1 cellular context compared by ENCODE assay signal in genomic region chr1:176364231-176364905, GRCh38.
TF ChIP-seq lines count a peak whose summit lies in the region.

No MANE protein-coding gene starts in this region.

TF ChIP-seq in GM23338, 12 proteins besides CTCF, POLR2A, EP300 and RAD21 (continued from another document):
- TF ChIP-seq, protein P1, sequence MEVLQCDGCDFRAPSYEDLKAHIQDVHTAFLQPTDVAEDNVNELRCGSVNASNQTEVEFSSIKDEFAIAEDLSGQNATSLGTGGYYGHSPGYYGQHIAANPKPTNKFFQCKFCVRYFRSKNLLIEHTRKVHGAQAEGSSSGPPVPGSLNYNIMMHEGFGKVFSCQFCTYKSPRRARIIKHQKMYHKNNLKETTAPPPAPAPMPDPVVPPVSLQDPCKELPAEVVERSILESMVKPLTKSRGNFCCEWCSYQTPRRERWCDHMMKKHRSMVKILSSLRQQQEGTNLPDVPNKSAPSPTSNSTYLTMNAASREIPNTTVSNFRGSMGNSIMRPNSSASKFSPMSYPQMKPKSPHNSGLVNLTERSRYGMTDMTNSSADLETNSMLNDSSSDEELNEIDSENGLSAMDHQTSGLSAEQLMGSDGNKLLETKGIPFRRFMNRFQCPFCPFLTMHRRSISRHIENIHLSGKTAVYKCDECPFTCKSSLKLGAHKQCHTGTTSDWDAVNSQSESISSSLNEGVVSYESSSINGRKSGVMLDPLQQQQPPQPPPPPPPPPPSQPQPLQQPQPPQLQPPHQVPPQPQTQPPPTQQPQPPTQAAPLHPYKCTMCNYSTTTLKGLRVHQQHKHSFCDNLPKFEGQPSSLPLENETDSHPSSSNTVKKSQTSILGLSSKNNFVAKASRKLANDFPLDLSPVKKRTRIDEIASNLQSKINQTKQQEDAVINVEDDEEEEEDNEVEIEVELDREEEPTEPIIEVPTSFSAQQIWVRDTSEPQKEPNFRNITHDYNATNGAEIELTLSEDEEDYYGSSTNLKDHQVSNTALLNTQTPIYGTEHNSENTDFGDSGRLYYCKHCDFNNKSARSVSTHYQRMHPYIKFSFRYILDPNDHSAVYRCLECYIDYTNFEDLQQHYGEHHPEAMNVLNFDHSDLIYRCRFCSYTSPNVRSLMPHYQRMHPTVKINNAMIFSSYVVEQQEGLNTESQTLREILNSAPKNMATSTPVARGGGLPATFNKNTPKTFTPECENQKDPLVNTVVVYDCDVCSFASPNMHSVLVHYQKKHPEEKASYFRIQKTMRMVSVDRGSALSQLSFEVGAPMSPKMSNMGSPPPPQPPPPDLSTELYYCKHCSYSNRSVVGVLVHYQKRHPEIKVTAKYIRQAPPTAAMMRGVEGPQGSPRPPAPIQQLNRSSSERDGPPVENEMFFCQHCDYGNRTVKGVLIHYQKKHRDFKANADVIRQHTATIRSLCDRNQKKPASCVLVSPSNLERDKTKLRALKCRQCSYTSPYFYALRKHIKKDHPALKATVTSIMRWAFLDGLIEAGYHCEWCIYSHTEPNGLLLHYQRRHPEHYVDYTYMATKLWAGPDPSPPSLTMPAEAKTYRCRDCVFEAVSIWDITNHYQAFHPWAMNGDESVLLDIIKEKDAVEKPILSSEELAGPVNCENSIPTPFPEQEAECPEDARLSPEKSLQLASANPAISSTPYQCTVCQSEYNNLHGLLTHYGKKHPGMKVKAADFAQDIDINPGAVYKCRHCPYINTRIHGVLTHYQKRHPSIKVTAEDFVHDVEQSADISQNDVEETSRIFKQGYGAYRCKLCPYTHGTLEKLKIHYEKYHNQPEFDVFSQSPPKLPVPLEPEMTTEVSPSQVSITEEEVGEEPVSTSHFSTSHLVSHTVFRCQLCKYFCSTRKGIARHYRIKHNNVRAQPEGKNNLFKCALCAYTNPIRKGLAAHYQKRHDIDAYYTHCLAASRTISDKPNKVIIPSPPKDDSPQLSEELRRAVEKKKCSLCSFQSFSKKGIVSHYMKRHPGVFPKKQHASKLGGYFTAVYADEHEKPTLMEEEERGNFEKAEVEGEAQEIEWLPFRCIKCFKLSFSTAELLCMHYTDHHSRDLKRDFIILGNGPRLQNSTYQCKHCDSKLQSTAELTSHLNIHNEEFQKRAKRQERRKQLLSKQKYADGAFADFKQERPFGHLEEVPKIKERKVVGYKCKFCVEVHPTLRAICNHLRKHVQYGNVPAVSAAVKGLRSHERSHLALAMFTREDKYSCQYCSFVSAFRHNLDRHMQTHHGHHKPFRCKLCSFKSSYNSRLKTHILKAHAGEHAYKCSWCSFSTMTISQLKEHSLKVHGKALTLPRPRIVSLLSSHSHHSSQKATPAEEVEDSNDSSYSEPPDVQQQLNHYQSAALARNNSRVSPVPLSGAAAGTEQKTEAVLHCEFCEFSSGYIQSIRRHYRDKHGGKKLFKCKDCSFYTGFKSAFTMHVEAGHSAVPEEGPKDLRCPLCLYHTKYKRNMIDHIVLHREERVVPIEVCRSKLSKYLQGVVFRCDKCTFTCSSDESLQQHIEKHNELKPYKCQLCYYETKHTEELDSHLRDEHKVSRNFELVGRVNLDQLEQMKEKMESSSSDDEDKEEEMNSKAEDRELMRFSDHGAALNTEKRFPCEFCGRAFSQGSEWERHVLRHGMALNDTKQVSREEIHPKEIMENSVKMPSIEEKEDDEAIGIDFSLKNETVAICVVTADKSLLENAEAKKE (CRISPR knock-in tag; IDR thresholded peaks at IDR 0.05) = no peak
- TF ChIP-seq POLR2AphosphoS5 (IDR thresholded peaks at IDR 0.05; ENCODE audit: low read depth) = no peak
- TF ChIP-seq, protein P2, sequence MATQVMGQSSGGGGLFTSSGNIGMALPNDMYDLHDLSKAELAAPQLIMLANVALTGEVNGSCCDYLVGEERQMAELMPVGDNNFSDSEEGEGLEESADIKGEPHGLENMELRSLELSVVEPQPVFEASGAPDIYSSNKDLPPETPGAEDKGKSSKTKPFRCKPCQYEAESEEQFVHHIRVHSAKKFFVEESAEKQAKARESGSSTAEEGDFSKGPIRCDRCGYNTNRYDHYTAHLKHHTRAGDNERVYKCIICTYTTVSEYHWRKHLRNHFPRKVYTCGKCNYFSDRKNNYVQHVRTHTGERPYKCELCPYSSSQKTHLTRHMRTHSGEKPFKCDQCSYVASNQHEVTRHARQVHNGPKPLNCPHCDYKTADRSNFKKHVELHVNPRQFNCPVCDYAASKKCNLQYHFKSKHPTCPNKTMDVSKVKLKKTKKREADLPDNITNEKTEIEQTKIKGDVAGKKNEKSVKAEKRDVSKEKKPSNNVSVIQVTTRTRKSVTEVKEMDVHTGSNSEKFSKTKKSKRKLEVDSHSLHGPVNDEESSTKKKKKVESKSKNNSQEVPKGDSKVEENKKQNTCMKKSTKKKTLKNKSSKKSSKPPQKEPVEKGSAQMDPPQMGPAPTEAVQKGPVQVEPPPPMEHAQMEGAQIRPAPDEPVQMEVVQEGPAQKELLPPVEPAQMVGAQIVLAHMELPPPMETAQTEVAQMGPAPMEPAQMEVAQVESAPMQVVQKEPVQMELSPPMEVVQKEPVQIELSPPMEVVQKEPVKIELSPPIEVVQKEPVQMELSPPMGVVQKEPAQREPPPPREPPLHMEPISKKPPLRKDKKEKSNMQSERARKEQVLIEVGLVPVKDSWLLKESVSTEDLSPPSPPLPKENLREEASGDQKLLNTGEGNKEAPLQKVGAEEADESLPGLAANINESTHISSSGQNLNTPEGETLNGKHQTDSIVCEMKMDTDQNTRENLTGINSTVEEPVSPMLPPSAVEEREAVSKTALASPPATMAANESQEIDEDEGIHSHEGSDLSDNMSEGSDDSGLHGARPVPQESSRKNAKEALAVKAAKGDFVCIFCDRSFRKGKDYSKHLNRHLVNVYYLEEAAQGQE (IDR thresholded peaks at IDR 0.05; ENCODE audit: unreplicated experiment) = no peak
- no peak for TF ChIP-seq ZNF114 (CRISPR knock-in tag; IDR thresholded peaks at IDR 0.05)
- no peak for TF ChIP-seq CREB1 (CRISPR knock-in tag; IDR thresholded peaks at IDR 0.05; ENCODE audit: low read depth)
